1 cellular context compared by ENCODE assay signal in the genomic region with DNA sequence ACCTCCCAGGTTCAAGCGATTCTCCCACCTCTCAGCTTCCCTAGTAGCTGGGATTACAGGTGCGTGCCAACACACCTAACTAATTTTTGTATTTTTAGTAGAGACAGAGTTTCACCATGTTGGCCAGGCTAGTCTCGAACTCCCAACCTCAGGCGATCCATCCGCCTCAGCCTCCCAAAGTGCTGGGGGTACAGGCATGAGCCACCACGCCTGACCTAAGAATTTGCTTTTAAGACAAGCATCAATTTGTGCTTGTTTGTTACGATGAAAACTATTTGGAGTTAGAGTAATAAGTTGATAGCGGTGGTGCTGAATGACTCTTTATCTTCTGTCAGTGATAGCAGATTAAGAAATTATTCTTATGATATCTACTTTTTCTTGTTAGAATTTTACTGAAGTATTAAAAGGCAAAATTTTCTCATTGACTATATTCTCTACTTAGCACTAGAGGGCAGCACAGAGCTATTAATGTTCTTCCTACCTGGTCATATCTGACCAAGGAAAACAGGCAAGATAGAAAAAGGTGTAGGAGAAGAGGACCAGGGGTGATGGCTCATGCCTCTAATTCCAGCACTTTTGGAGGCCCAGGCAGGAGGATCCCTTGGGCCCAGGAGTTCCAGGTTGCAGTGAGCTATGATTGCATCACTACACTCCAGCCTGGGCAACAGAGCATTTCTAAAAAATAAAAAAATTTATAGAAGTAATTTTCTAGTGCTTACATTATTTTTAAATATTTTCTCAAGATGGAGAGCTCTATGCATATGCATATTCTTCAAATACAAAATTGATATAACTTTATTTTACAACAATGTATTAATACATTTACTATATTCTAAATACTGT.
TF ChIP-seq lines count a peak whose summit lies in the region.

No MANE protein-coding gene starts in this region.

TF ChIP-seq in SK-N-SH, 30 proteins besides CTCF, POLR2A, EP300 and RAD21 (continued from another document):
- no peak for TF ChIP-seq POLR2AphosphoS5 (IDR thresholded peaks at IDR 0.05; ENCODE audit: low read depth, low read length)
- peak; percentile 62 for TF ChIP-seq SMC3 (IDR thresholded peaks at IDR 0.05; ENCODE audit: low read depth, low read length)
- TF ChIP-seq RCOR1 (IDR thresholded peaks at IDR 0.05; ENCODE audit: low read length) = no peak
